In genomic region chr5:96808541-96808828, GRCh38 we compare ENCODE assay signal across 8 cellular contexts. TPM values are rescaled to one million over a fixed set of nuclear protein-coding genes. Genes with fewer than 3 reads are reported as not detected.
DNase-seq lines count a peak whose midpoint lies in the region; ATAC-seq and TF ChIP-seq lines count a peak whose summit lies in the region.

No MANE protein-coding gene starts in this region.

- H3K4me2 ChIP-seq in osteoblast (ENCODE audit: insufficient read depth, low read length), result peak overlapping the region; percentile 95

- H3K36me3 ChIP-seq in CD8-positive, alpha-beta T cell (ENCODE audit: insufficient read depth, low read length), result no peaks in the 10 kb centered on the region
- no peaks in the 10 kb centered on the region for H3K36me3 ChIP-seq in endodermal cell (ENCODE audit: control insufficient read depth, insufficient read depth, low read length)
- no peaks in the 10 kb centered on the region for H3K36me3 ChIP-seq in osteoblast (ENCODE audit: insufficient read depth, low read length)

- no peak for TF ChIP-seq CTCF in CD8-positive, alpha-beta T cell (IDR thresholded peaks at IDR 0.05)
- no peak for TF ChIP-seq CTCF in endodermal cell (conservative IDR thresholded peaks at IDR 0.05)
- no peak for TF ChIP-seq CTCF in osteoblast (IDR thresholded peaks at IDR 0.05; ENCODE audit: extremely low read depth, low read depth, low read length)

- no peaks in the 10 kb centered on the region for H3K9me3 ChIP-seq in CD8-positive, alpha-beta T cell (ENCODE audit: low read length)
- H3K9me3 ChIP-seq in endodermal cell (ENCODE audit: control insufficient read depth, low read length) (no peaks in the 10 kb centered on the region), osteoblast (ENCODE audit: low read depth, low read length) (no peaks in the 10 kb centered on the region)

- no peaks in the 10 kb centered on the region for H3K9me3 Mint-ChIP-seq in CD8-positive, alpha-beta T cell
- no peaks in the 10 kb centered on the region for H3K9me3 Mint-ChIP-seq in endodermal cell

- ATAC-seq in CD8-positive, alpha-beta T cell, result no peak
- ATAC-seq in GM18873 (IDR thresholded peaks at IDR 0.05; ENCODE audit: low FRiP score, unreplicated experiment), result no peak
- ATAC-seq in esophagus mucosa, result no peak

- peak overlapping the region; percentile 96 for H2AFZ ChIP-seq in osteoblast (ENCODE audit: low read length)

- CTCF ChIA-PET in CD8-positive, alpha-beta T cell (lab: Charles Lee), result interaction anchor here (1.2 to 5.7 kb wide), 7 partner anchors 9 to 354 kb away, joined by 3 to 50 read pairs (median 5); partner anchors contain the start of gene ERAP2

- H3K27me3 Mint-ChIP-seq in CD8-positive, alpha-beta T cell (ENCODE audit: low read depth), result no peaks in the 10 kb centered on the region
- H3K27me3 Mint-ChIP-seq in endodermal cell (ENCODE audit: insufficient read depth), result peaks cover 20% of the 10 kb centered on the region

- H3K9ac ChIP-seq in endodermal cell (ENCODE audit: extremely low read depth, low read length, poor library complexity, severe bottlenecking), result no peak overlapping the region

- peak overlapping the region; percentile 85 for H3K4me3 ChIP-seq in CD8-positive, alpha-beta T cell (ENCODE audit: low read depth, low read length)
- H3K4me3 ChIP-seq in endodermal cell (ENCODE audit: low read length) (peak overlapping the region; percentile 81), osteoblast (ENCODE audit: insufficient read depth, low read length) (peak overlapping the region; percentile 87)

- H3K79me2 ChIP-seq in osteoblast (ENCODE audit: insufficient read depth, low read length), result peaks cover 11% of the 10 kb centered on the region

- peaks cover 25% of the 10 kb centered on the region for H3K36me3 Mint-ChIP-seq in CD8-positive, alpha-beta T cell
- no peaks in the 10 kb centered on the region for H3K36me3 Mint-ChIP-seq in endodermal cell (ENCODE audit: low read depth)

- no peaks in the 10 kb centered on the region for H4K20me1 ChIP-seq in osteoblast (ENCODE audit: insufficient read depth, low read length)

- intact Hi-C loops in CD8-positive, alpha-beta T cell (cut with DNase I, micrococcal nuclease), result loop anchor here (1.0 to 10.0 kb wide), 11 partner anchors 8 to 1966 kb away; partner anchors contain the start of genes ARSK (in 2 of the 2), RGMB (in 2 of the 2), RIOK2 (in 2 of the 2) and SKIC3 (in 2 of the 2)

- peaks cover 79% of the 10 kb centered on the region for H3K4me1 Mint-ChIP-seq in CD8-positive, alpha-beta T cell (ENCODE audit: low read depth)
- peaks cover 33% of the 10 kb centered on the region for H3K4me1 Mint-ChIP-seq in endodermal cell

- peak overlapping the region; percentile 96 for H3K27ac ChIP-seq in CD8-positive, alpha-beta T cell (ENCODE audit: low read depth, low read length)
- no peak overlapping the region for H3K27ac ChIP-seq in endodermal cell (ENCODE audit: low read depth, low read length)
- H3K27ac ChIP-seq in osteoblast (ENCODE audit: low read depth, low read length), result peak overlapping the region; percentile 87

- DNase-seq in CD8-positive, alpha-beta T cell, result no peak
- DNase-seq in OCI-M1 (lab: John Stamatoyannopoulos, UW), result peak; percentile 63
- no peak for DNase-seq in endodermal cell
- no peak for DNase-seq in osteoblast (ENCODE audit: insufficient read length, low spot score, missing footprints)
- no peak for DNase-seq in SKM-1 (lab: John Stamatoyannopoulos, UW; ENCODE audit: unreplicated experiment)
- DNase-seq in NCI-H2107 treated with DMSO at 0.1 percent for 48 hours (lab: John Stamatoyannopoulos, UW; ENCODE audit: unreplicated experiment), result no peak

- peaks cover 59% of the 10 kb centered on the region for H3K4me1 ChIP-seq in CD8-positive, alpha-beta T cell (ENCODE audit: insufficient read depth, low read length)
- H3K4me1 ChIP-seq in endodermal cell (ENCODE audit: control insufficient read depth, insufficient read depth, low read length) (peaks cover 11% of the 10 kb centered on the region), osteoblast (ENCODE audit: insufficient read depth, low read length) (peaks cover 6% of the 10 kb centered on the region)

- peak overlapping the region; percentile 95 for H3K4me3 Mint-ChIP-seq in CD8-positive, alpha-beta T cell
- peak overlapping the region; percentile 79 for H3K4me3 Mint-ChIP-seq in endodermal cell

- peak overlapping the region; percentile 98 for H3K27ac Mint-ChIP-seq in CD8-positive, alpha-beta T cell
- H3K27ac Mint-ChIP-seq in endodermal cell, result peak overlapping the region; percentile 93

- WGBS in endodermal cell (ENCODE audit: insufficient coverage in 1 of 2, insufficient read length in 1 of 2), 2 experiments, result 40 to 45% methylated on average over 1 to 2 of the region's 2 CpGs

- no peaks in the 10 kb centered on the region for H3K27me3 ChIP-seq in CD8-positive, alpha-beta T cell (ENCODE audit: insufficient read depth, low read length)
- H3K27me3 ChIP-seq in endodermal cell (ENCODE audit: control insufficient read depth, insufficient read depth, low read length, poor library complexity, severe bottlenecking), result no peaks in the 10 kb centered on the region
- no peaks in the 10 kb centered on the region for H3K27me3 ChIP-seq in osteoblast (ENCODE audit: insufficient read depth, low read length)

- POLR2A ChIA-PET in CD8-positive, alpha-beta T cell (lab: Charles Lee), result interaction anchor here (0.6 to 4.8 kb wide), 24 partner anchors 11 to 352 kb away, joined by 3 to 96 read pairs (median 6); partner anchors contain the start of genes ERAP2 and LNPEP

RNA-seq across cellular contexts. Expression of gene ERAP1, which starts 0.7 kb away (rescaled TPM):
- 10 to 100 TPM; 45.4 to 47.7 TPM for total RNA-seq in CD8-positive, alpha-beta T cell
- total RNA-seq in endodermal cell (10 to 100 TPM; 11.7 to 22.6 TPM), osteoblast (44.2 and 48.0 TPM in 2 replicates), esophagus mucosa (20.7 TPM)
- 12.4 TPM for polyA plus RNA-seq in endodermal cell (2013, experiment 1 of 2)
- 14.7 TPM for polyA plus RNA-seq in endodermal cell (2013, experiment 2 of 2)
